In the genomic region with DNA sequence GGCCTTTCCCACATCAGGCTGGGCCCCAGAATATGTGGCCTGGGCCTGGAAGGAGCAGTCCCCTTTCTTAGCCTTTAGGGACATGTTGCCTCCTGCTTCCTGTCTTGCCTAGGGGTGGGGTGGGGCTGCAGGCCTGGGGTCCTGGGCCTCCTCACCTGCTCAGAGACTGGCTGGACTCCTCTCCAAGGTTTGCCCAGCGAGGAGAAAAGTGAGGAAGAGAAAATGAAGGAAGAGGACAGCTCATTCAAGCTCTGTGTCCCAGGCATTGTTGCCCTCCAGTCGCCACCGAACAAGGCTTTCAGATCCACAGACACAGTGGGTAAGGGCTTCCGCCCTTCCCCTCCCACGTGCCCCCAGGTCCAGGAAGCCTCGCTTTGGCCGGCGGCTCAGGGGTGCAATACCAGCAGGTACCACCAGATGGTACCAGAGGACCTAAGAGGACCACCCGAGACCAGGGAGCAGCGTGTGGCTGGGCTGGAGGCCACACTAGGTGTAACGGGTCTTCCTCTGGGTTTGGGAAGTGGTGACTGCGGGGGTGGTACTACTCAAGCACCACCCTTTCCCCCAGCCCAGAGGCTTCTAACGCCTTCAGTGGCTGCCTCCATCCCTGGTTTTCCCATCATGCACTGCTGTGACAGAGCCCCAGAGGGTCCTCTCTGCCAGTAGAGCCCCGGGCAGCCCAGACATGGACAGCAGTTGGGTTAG, we compare ENCODE assay signal across 8 cellular contexts. TPM values are rescaled to one million over a fixed set of nuclear protein-coding genes. Genes with fewer than 3 reads are reported as not detected.
DNase-seq lines count a peak whose midpoint lies in the region; ATAC-seq and TF ChIP-seq lines count a peak whose summit lies in the region.

No MANE protein-coding gene starts in this region.

- peak overlapping the region; percentile 45 for H3K4me3 ChIP-seq in OCI-LY7 (ENCODE audit: low read depth, low read length, poor library complexity, severe bottlenecking)

- H3K4me3 Mint-ChIP-seq in naive thymus-derived CD8-positive, alpha-beta T cell: peak overlapping the region; percentile 43 to 75 (median 58)
- H3K4me3 Mint-ChIP-seq in stimulated activated naive B cell treated with anti-CD40 and anti-IgM and Interleukin-4, amounts not matched to agents 10 μg/mL and 1 μg/mL and 100 μg/mL, for 72 hours: peak overlapping the region; percentile 68 to 84

- CTCF ChIA-PET in OCI-LY7 (lab: Charles Lee; ENCODE audit: unreplicated experiment): interaction anchor here (0.7 to 1.2 kb wide), 5 partner anchors 22 to 125 kb away, joined by 3 to 6 read pairs (median 4); a partner anchor contains a TSS

- peak overlapping the region; percentile 59 for H3K4me2 ChIP-seq in OCI-LY7 (ENCODE audit: low read length)

- intact Hi-C loops in OCI-LY7 (cut with micrococcal nuclease; ENCODE audit: unreplicated experiment): loop anchor here (1.0 to 5.0 kb wide), 2 partner anchors 115 to 177 kb away; no protein-coding TSS in a partner anchor

- H3K79me2 ChIP-seq in OCI-LY7 (ENCODE audit: insufficient read depth, low read depth, low read length): no peaks in the 10 kb centered on the region

- TF ChIP-seq POLR2A in erythroblast (IDR thresholded peaks at IDR 0.05; ENCODE audit: low read length): no peak

- no TSS peak for BruUV-seq in OCI-LY7 (replicated peaks; lab: Mats Ljungman, UMichigan)

- H3K27ac ChIP-seq in OCI-LY7 (ENCODE audit: low read depth, low read length, poor library complexity, severe bottlenecking): peak overlapping the region; percentile 7

- DNase-seq in AG20443 (ENCODE audit: low spot score): peak; percentile 83
- peak in 70 of 76 experiments; percentile 26 to 89 (median 68) for DNase-seq in HUDEP-2 (lab: John Stamatoyannopoulos, UW; ENCODE audit: unreplicated experiment in 76 of 76)
- DNase-seq in OCI-LY7 (ENCODE audit: low spot score): peak; percentile 93
- DNase-seq in activated T-cell treated with anti-CD3 and anti-CD28 coated beads for 4 hours: peak; percentile 85
- DNase-seq in erythroblast (lab: John Stamatoyannopoulos, UW): peak; percentile 61 to 81
- DNase-seq in naive thymus-derived CD8-positive, alpha-beta T cell: peak; percentile 75 to 95 (median 83)
- peak; percentile 90 for DNase-seq in stimulated activated naive B cell treated with anti-CD40 and anti-IgM and Interleukin-4, amounts not matched to agents 10 μg/mL and 1 μg/mL and 100 μg/mL, for 72 hours

- peak; percentile 65 for ATAC-seq in GM19023 (IDR thresholded peaks at IDR 0.05; ENCODE audit: unreplicated experiment)
- peak; percentile 89 to 94 for ATAC-seq in naive thymus-derived CD8-positive, alpha-beta T cell
- ATAC-seq in stimulated activated naive B cell treated with anti-CD40 and anti-IgM and Interleukin-4, amounts not matched to agents 10 μg/mL and 1 μg/mL and 100 μg/mL, for 72 hours (replicated peaks): peak; percentile 82 to 89

- H3K9me3 ChIP-seq in OCI-LY7 (ENCODE audit: low read length): no peaks in the 10 kb centered on the region

- peaks cover 48% of the 10 kb centered on the region for H3K4me1 ChIP-seq in OCI-LY7 (ENCODE audit: insufficient read depth, low read length, poor library complexity, severe bottlenecking)

- H3K4me1 Mint-ChIP-seq in naive thymus-derived CD8-positive, alpha-beta T cell: peaks cover 5 to 33% (median 21%) of the 10 kb centered on the region in 4 donors
- H3K4me1 Mint-ChIP-seq in stimulated activated naive B cell treated with anti-CD40 and anti-IgM and Interleukin-4, amounts not matched to agents 10 μg/mL and 1 μg/mL and 100 μg/mL, for 72 hours: peaks cover 35 to 47% of the 10 kb centered on the region in 2 donors

- no peaks in the 10 kb centered on the region for H3K36me3 ChIP-seq in OCI-LY7 (ENCODE audit: insufficient read depth, low read length)

- no peaks in the 10 kb centered on the region for H4K20me1 ChIP-seq in OCI-LY7 (ENCODE audit: insufficient read depth, low read length)

- no peaks in the 10 kb centered on the region for H3K27me3 Mint-ChIP-seq in naive thymus-derived CD8-positive, alpha-beta T cell
- H3K27me3 Mint-ChIP-seq in stimulated activated naive B cell treated with anti-CD40 and anti-IgM and Interleukin-4, amounts not matched to agents 10 μg/mL and 1 μg/mL and 100 μg/mL, for 72 hours: no peaks in the 10 kb centered on the region

- H3K27ac Mint-ChIP-seq in naive thymus-derived CD8-positive, alpha-beta T cell: peak overlapping the region; percentile 77 to 95 (median 93)
- H3K27ac Mint-ChIP-seq in stimulated activated naive B cell treated with anti-CD40 and anti-IgM and Interleukin-4, amounts not matched to agents 10 μg/mL and 1 μg/mL and 100 μg/mL, for 72 hours: peak overlapping the region; percentile 96

- POLR2A ChIA-PET in OCI-LY7 (lab: Charles Lee): interaction anchor here (0.6 to 1.5 kb wide), 4 partner anchors 15 to 126 kb away, joined by 3 to 4 read pairs (median 3); a partner anchor contains a TSS
- POLR2A ChIA-PET in naive thymus-derived CD8-positive, alpha-beta T cell (lab: Charles Lee): interaction anchor here (0.6 to 1.6 kb wide), 6 partner anchors 9 to 111 kb away, joined by 3 to 13 read pairs (median 4); a partner anchor contains a TSS

- no peaks in the 10 kb centered on the region for H3K36me3 Mint-ChIP-seq in naive thymus-derived CD8-positive, alpha-beta T cell
- no peaks in the 10 kb centered on the region for H3K36me3 Mint-ChIP-seq in stimulated activated naive B cell treated with anti-CD40 and anti-IgM and Interleukin-4, amounts not matched to agents 10 μg/mL and 1 μg/mL and 100 μg/mL, for 72 hours

- H2AFZ ChIP-seq in OCI-LY7 (ENCODE audit: low read length): peak overlapping the region; percentile 72; the same call in 1 of the 2 replicates

- H3K9me2 ChIP-seq in OCI-LY7 (ENCODE audit: insufficient read depth, low read length): no peaks in the 10 kb centered on the region

- no peaks in the 10 kb centered on the region for H3K9me3 Mint-ChIP-seq in naive thymus-derived CD8-positive, alpha-beta T cell
- no peaks in the 10 kb centered on the region for H3K9me3 Mint-ChIP-seq in stimulated activated naive B cell treated with anti-CD40 and anti-IgM and Interleukin-4, amounts not matched to agents 10 μg/mL and 1 μg/mL and 100 μg/mL, for 72 hours

- TF ChIP-seq CTCF in OCI-LY7 (conservative IDR thresholded peaks at IDR 0.05; ENCODE audit: low read length): peak; percentile 97

RNA-seq across cellular contexts. Expression of a gene that starts 5.5 kb away (rescaled TPM):
- 10.6 and 13.9 TPM in 2 replicates for total RNA-seq in OCI-LY7 (2014; rRNA removed; shearing (Covaris generic))
- total RNA-seq in OCI-LY7 (2022): 29.9 and 33.8 TPM in 2 replicates
- 10 to 100 TPM; 16.3 to 16.5 TPM for total RNA-seq in naive thymus-derived CD8-positive, alpha-beta T cell
- polyA plus RNA-seq in naive thymus-derived CD8-positive, alpha-beta T cell: 10 to 100 TPM; 11.8 to 20.9 (median 13.2) TPM

RNA-seq across cellular contexts. Expression of a gene that starts 35.6 kb away (rescaled TPM):
- total RNA-seq in OCI-LY7 (2014; rRNA removed; shearing (Covaris generic)): 47.8 and 56.6 TPM in 2 replicates
- 83.5 and 88.6 TPM in 2 replicates for total RNA-seq in OCI-LY7 (2022)
- 10 to 100 TPM; 44.3 to 46.2 TPM for total RNA-seq in naive thymus-derived CD8-positive, alpha-beta T cell
- 1 to 10 TPM in 2 of 3 donors, under 1 TPM in 1; 0.98 to 4.9 (median 2.4) TPM for polyA plus RNA-seq in naive thymus-derived CD8-positive, alpha-beta T cell

Comparison
In these comparisons a context has a peak if more than half of its experiments do, and no peak if none do; other contexts are left out.
1. Peak in every context shown above with its lines: DNase-seq, ATAC-seq, H3K4me3 ChIP-seq and H3K27ac ChIP-seq.